Comparison of ENCODE assay signal across 8 cellular contexts in the genomic region with DNA sequence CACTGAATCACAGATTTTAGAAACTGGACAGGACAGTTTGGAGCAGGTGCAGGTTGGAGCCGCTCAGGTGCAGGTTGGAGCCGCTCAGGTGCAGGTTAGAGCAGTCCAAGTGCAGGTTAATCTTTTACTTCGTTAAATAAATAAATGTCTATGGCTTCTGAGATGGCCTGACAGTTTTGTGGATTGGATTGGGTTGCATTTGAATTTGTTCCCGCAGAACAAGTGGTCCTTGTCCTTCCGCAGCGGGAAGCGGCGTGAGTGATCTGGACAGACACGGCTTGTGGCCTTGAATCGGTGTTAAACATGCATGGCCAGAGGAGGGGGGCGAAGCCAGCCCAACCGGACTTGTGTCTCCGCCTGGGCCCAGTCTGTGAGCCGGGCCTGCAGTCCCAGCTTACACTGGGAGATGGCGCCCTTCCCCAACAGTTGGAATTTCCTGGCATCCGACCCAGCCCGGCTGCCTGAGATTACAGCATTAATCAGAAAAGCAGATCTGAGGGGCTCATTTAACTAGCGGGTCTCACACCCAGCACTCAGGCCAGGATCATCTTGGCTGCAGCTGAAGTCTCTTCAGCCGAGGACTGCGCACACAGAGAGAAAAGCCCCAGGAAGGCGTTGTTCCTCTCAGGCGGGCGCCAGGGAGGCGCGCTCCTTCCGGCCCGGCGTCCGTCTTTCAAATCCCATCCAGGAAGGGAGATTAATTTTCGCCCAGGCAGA. TPM values are rescaled to one million over a fixed set of nuclear protein-coding genes. Genes with fewer than 3 reads are reported as not detected.
DNase-seq lines count a peak whose midpoint lies in the region; ATAC-seq and TF ChIP-seq lines count a peak whose summit lies in the region.

No MANE protein-coding gene starts in this region.

- no peaks in the 10 kb centered on the region for H3K9me3 Mint-ChIP-seq in activated CD4-positive, alpha-beta memory T cell treated with anti-CD3 and anti-CD28 coated beads, Interleukin-2, amount 10 ng/mL, durations not matched to agents 7 days and 5 days

- H3K4me1 ChIP-seq in upper lobe of right lung, result peaks cover 23% of the 10 kb centered on the region

- H3K27me3 ChIP-seq in neural cell (ENCODE audit: insufficient read depth, low read depth, low read length) (peaks cover 34% of the 10 kb centered on the region), upper lobe of right lung (peaks cover 26% of the 10 kb centered on the region)

- no peak overlapping the region for H3K4me2 ChIP-seq in neural cell (ENCODE audit: low read length)

- POLR2A ChIA-PET in activated CD4-positive, alpha-beta memory T cell treated with anti-CD3 and anti-CD28 coated beads, Interleukin-2, amount 10 ng/mL, durations not matched to agents 7 days and 5 days (lab: Charles Lee), result no interaction called here

- no peak overlapping the region for H3K9ac ChIP-seq in neural cell (ENCODE audit: low read length)

- no peak overlapping the region for H3K27ac ChIP-seq in neural cell (ENCODE audit: low read length)
- H3K27ac ChIP-seq in upper lobe of right lung, result no peak overlapping the region

- peaks cover 4% of the 10 kb centered on the region for H3K4me1 Mint-ChIP-seq in activated CD4-positive, alpha-beta memory T cell treated with anti-CD3 and anti-CD28 coated beads, Interleukin-2, amount 10 ng/mL, durations not matched to agents 7 days and 5 days

- intact Hi-C loops in upper lobe of right lung (cut with DNase I), result loop anchor here (10.0 kb wide), 2 partner anchors 259 to 329 kb away; no protein-coding TSS in a partner anchor

- TF ChIP-seq CTCF in neural cell (IDR thresholded peaks at IDR 0.05; ENCODE audit: poor library complexity, severe bottlenecking) (peak; percentile 99), upper lobe of right lung (IDR thresholded peaks at IDR 0.05) (peak; percentile 90)

- H3K36me3 Mint-ChIP-seq in activated CD4-positive, alpha-beta memory T cell treated with anti-CD3 and anti-CD28 coated beads, Interleukin-2, amount 10 ng/mL, durations not matched to agents 7 days and 5 days (ENCODE audit: low read depth), result peaks cover 2% of the 10 kb centered on the region

- no peak overlapping the region for H2AFZ ChIP-seq in neural cell (ENCODE audit: low read depth, low read length)

- H3K9me3 ChIP-seq in neural cell (ENCODE audit: low read length) (peaks cover 7% of the 10 kb centered on the region), upper lobe of right lung (no peaks in the 10 kb centered on the region)

- ATAC-seq in upper lobe of right lung, result peak; percentile 87
- ATAC-seq in GM18873 (IDR thresholded peaks at IDR 0.05; ENCODE audit: low FRiP score, unreplicated experiment), result no peak

- DNase-seq in SIG-M5 treated with dmso at 0.1 percent for 504 hours (lab: John Stamatoyannopoulos, UW; ENCODE audit: unreplicated experiment), result peak; percentile 26
- no peak for DNase-seq in SIG-M5 (lab: John Stamatoyannopoulos, UW)
- peak; percentile 46 for DNase-seq in NCI-H1694 treated with DMSO at 0.1 percent for 48 hours (lab: John Stamatoyannopoulos, UW)
- DNase-seq in activated CD4-positive, alpha-beta memory T cell treated with anti-CD3 and anti-CD28 coated beads, Interleukin-2, amount 10 ng/mL, durations not matched to agents 7 days and 5 days, result peak; percentile 56
- DNase-seq in fibroblast of the conjunctiva (ENCODE audit: low read depth), result peak; percentile 29
- DNase-seq in upper lobe of right lung, result peak; percentile 92

- peaks cover 35% of the 10 kb centered on the region for H3K27me3 Mint-ChIP-seq in activated CD4-positive, alpha-beta memory T cell treated with anti-CD3 and anti-CD28 coated beads, Interleukin-2, amount 10 ng/mL, durations not matched to agents 7 days and 5 days

- TF ChIP-seq EP300 in neural cell (conservative IDR thresholded peaks at IDR 0.05; ENCODE audit: poor library complexity, severe bottlenecking), result no peak

- H3K27ac Mint-ChIP-seq in activated CD4-positive, alpha-beta memory T cell treated with anti-CD3 and anti-CD28 coated beads, Interleukin-2, amount 10 ng/mL, durations not matched to agents 7 days and 5 days, result no peak overlapping the region

- H3K4me3 Mint-ChIP-seq in activated CD4-positive, alpha-beta memory T cell treated with anti-CD3 and anti-CD28 coated beads, Interleukin-2, amount 10 ng/mL, durations not matched to agents 7 days and 5 days, result no peak overlapping the region

- CTCF ChIA-PET in activated CD4-positive, alpha-beta memory T cell treated with anti-CD3 and anti-CD28 coated beads, Interleukin-2, amount 10 ng/mL, durations not matched to agents 7 days and 5 days (lab: Charles Lee), result interaction anchor here (1.0 to 1.1 kb wide), 2 partner anchors 9 to 325 kb away, joined by 3 read pairs; no protein-coding TSS in a partner anchor

- peaks cover 4% of the 10 kb centered on the region for H4K20me1 ChIP-seq in neural cell (ENCODE audit: insufficient read depth)

- H3K79me2 ChIP-seq in neural cell (replicated peaks; ENCODE audit: insufficient read depth, low read length), result no peaks in the 10 kb centered on the region

- H3K36me3 ChIP-seq in neural cell (ENCODE audit: insufficient read depth, low read length) (no peaks in the 10 kb centered on the region), upper lobe of right lung (no peaks in the 10 kb centered on the region)

- no peaks in the 10 kb centered on the region for H3F3A ChIP-seq in neural cell (ENCODE audit: insufficient read depth, low read length, poor library complexity, severe bottlenecking)

- peak overlapping the region; percentile 26 for H3K4me3 ChIP-seq in neural cell (ENCODE audit: low read length)
- peak overlapping the region; percentile 17 for H3K4me3 ChIP-seq in upper lobe of right lung

- no peaks in the 10 kb centered on the region for H3K9me2 ChIP-seq in neural cell (ENCODE audit: insufficient read depth, low read length)

- TF ChIP-seq RAD21 in neural cell (conservative IDR thresholded peaks at IDR 0.05), result peak; percentile 99

TF ChIP-seq in neural cell, 6 proteins besides CTCF, POLR2A, EP300 and RAD21:
- TF ChIP-seq SMC3 (conservative IDR thresholded peaks at IDR 0.05; ENCODE audit: poor library complexity) (peak; percentile 100), TAF1 (IDR thresholded peaks at IDR 0.05; ENCODE audit: low read depth) (no peak)

RNA-seq across cellular contexts. Expression of gene OLFM1, which starts 1.5 kb away (rescaled TPM):
- not detected for total RNA-seq in activated CD4-positive, alpha-beta memory T cell treated with anti-CD3 and anti-CD28 coated beads, Interleukin-2, amount 10 ng/mL, durations not matched to agents 7 days and 5 days
- polyA plus RNA-seq in neural cell, result 102 and 134 TPM in 2 replicates
- polyA minus RNA-seq in neural cell, result 59.6 and 74.2 TPM in 2 replicates
- 26.0 TPM for total RNA-seq in upper lobe of right lung

Comparison
In these comparisons a context has a peak if more than half of its experiments do, and no peak if none do; other contexts are left out.
1. RNA of gene OLFM1, which starts 1.5 kb away (total RNA-seq): 26.0 TPM in upper lobe of right lung (single experiment); not detected in activated CD4-positive, alpha-beta memory T cell treated with anti-CD3 and anti-CD28 coated beads, Interleukin-2, amount 10 ng/mL, durations not matched to agents 7 days and 5 days; every median in the first group is over 10 times any median in the second.